In the genomic region with DNA sequence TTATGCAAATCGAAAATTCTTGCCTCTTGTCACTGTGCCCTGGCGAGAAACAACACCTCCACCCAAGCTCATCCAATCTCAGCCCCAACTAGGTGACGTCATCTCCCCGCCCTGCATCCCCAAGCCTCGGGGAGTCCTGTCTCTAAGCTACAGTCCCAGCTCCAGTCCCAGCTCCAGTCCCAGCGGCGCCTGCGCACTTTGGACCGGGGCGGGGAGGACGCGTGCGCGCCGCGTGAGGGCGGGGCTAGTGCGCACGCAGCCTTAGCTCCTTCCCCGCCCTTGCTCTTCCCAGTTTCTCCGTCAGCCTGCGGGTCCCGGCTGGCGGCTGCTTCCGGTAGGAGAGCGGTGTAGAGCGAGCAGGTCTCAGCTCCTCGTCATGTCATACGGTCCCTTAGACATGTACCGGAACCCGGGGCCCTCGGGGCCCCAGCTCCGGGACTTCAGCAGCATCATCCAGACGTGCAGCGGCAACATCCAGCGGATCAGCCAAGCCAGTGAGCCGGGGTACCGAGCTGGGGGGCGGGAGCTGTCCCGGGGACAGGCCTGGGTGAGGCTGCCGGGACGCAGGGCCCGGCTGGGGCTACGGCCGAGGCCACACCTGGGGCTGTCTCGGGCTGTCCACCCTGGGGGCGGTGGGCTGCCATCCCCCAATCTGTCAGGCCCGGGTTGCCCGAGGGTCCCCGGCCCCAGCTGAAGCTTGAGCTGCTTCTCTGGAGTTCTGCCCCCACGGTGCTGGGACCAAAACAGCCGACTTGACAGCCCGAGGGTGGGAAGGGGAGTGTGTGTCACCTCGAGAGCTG, we compare ENCODE assay signal across 8 cellular contexts. TPM values are rescaled to one million over a fixed set of nuclear protein-coding genes. Genes with fewer than 3 reads are reported as not detected.
DNase-seq lines count a peak whose midpoint lies in the region; ATAC-seq and TF ChIP-seq lines count a peak whose summit lies in the region.

A gene (plus strand): TSS at position 288 of the 800 bp plus-strand sequence. CDS start 89 bp downstream, at position 377.

- DNase-seq in Calu3: peak; percentile 95
- DNase-seq in activated CD8-positive, alpha-beta memory T cell treated with anti-CD3 and anti-CD28 coated beads, Interleukin-2, amount 50 U/mL, for 4 hours: peak; percentile 97
- DNase-seq in stimulated activated CD8-positive, alpha-beta memory T cell treated with anti-CD3 and anti-CD28 coated beads, Interleukin-15, amount 100 ng/mL, for 4 hours (ENCODE audit: low read depth in 2 of 2): peak; percentile 95 to 98

- H3K36me3 ChIP-seq in HUES64 (ENCODE audit: insufficient read depth, low read length) (no peaks in the 10 kb centered on the region), OCI-LY1 (ENCODE audit: insufficient read depth, low read length) (peaks cover 10% of the 10 kb centered on the region; the same call in 1 of the 2 replicates), mesodermal cell (ENCODE audit: control insufficient read depth, insufficient read depth, low read length) (peaks cover 3% of the 10 kb centered on the region)

- no peaks in the 10 kb centered on the region for H3K4me1 Mint-ChIP-seq in Calu3 (ENCODE audit: low read depth, unreplicated experiment)

- peak within 1 kb of the TSS; percentile 80 for H3K27ac Mint-ChIP-seq in Calu3 (ENCODE audit: unreplicated experiment)

- ATAC-seq in GM21447 (IDR thresholded peaks at IDR 0.05; ENCODE audit: unreplicated experiment): peak; percentile 96

- peaks cover 26% of the 10 kb centered on the region for H3K79me2 ChIP-seq in OCI-LY1 (ENCODE audit: insufficient read depth, low read length)

- peak within 1 kb of the TSS; percentile 84 for H3K4me3 Mint-ChIP-seq in Calu3 (ENCODE audit: low read depth, unreplicated experiment)

- H3K4me3 ChIP-seq in HUES64 (ENCODE audit: low read length) (peak within 1 kb of the TSS; percentile 83), OCI-LY1 (ENCODE audit: low read depth, low read length, poor library complexity, severe bottlenecking) (peak within 1 kb of the TSS; percentile 90), mesodermal cell (ENCODE audit: extremely low read depth, insufficient read depth, low read length, poor library complexity, severe bottlenecking) (peak within 1 kb of the TSS; percentile 87)

- WGBS in HUES64: under 1% methylated on average over 53 of the region's 54 CpGs
- WGBS in mesodermal cell (ENCODE audit: insufficient coverage in 2 of 2), 2 experiments: 0% methylated on average over 30 to 35 of the region's 54 CpGs

- H2AFZ ChIP-seq in OCI-LY1 (ENCODE audit: low read length): peak within 1 kb of the TSS; percentile 98

- in situ Hi-C loops in endometrial microvascular endothelial cells (cut with HindIII; ENCODE audit: inconsistent ontology term, low pct_unique_long_range_greater_than_20kb, low sequenced_read_pairs): no loop called here

- CTCF ChIA-PET in Calu3 (lab: Charles Lee): interaction anchor here (0.6 to 1.8 kb wide), 7 partner anchors 48 to 315 kb away, joined by 3 to 6 read pairs (median 3); a partner anchor contains a TSS

- BruUV-seq in Calu3 (replicated peaks; lab: Mats Ljungman, UMichigan): no TSS peak

- no peaks in the 10 kb centered on the region for H3K9me3 Mint-ChIP-seq in Calu3 (ENCODE audit: low read depth, unreplicated experiment)

- H3K27me3 ChIP-seq in HUES64 (ENCODE audit: insufficient read depth, low read length) (no peaks in the 10 kb centered on the region), OCI-LY1 (ENCODE audit: insufficient read depth, low read length) (no peaks in the 10 kb centered on the region)

- H3K36me3 Mint-ChIP-seq in Calu3 (ENCODE audit: insufficient read depth, unreplicated experiment): peaks cover 18% of the 10 kb centered on the region

- H3K27me3 Mint-ChIP-seq in Calu3 (ENCODE audit: unreplicated experiment): no peaks in the 10 kb centered on the region

- H3K4me1 ChIP-seq in HUES64 (ENCODE audit: insufficient read depth, low read length) (peaks cover 10% of the 10 kb centered on the region; the same call in 1 of the 2 replicates), OCI-LY1 (ENCODE audit: insufficient read depth, low read length, severe bottlenecking) (peaks cover 20% of the 10 kb centered on the region), mesodermal cell (ENCODE audit: control insufficient read depth, insufficient read depth, low read length, poor library complexity, severe bottlenecking) (peaks cover 9% of the 10 kb centered on the region)

- no peaks in the 10 kb centered on the region for H3F3A ChIP-seq in OCI-LY1 (ENCODE audit: insufficient read depth, low read length)

- peak within 1 kb of the TSS; percentile 69 for H3K4me2 ChIP-seq in OCI-LY1 (ENCODE audit: low read length)

- H3K27ac ChIP-seq in HUES64 (ENCODE audit: low read depth, low read length) (peak within 1 kb of the TSS; percentile 29; the same call in 1 of the 2 replicates), OCI-LY1 (ENCODE audit: low read depth, low read length, poor library complexity, severe bottlenecking) (peak within 1 kb of the TSS; percentile 56), mesodermal cell (ENCODE audit: low read depth, low read length, severe bottlenecking) (peak within 1 kb of the TSS; percentile 76)

- no peaks in the 10 kb centered on the region for H3K9me3 ChIP-seq in HUES64 (ENCODE audit: insufficient read depth, low read depth, low read length)
- no peaks in the 10 kb centered on the region for H3K9me3 ChIP-seq in OCI-LY1 (ENCODE audit: low read length)
- H3K9me3 ChIP-seq in mesodermal cell (ENCODE audit: control insufficient read depth, low read length): no peaks in the 10 kb centered on the region

- H3K9ac ChIP-seq in HUES64 (ENCODE audit: low read depth, low read length): peak within 1 kb of the TSS; percentile 64
- H3K9ac ChIP-seq in OCI-LY1 (ENCODE audit: low read length): peak within 1 kb of the TSS; percentile 86

- intact Hi-C loops in Calu3 (cut with micrococcal nuclease; ENCODE audit: unreplicated experiment): no loop called here

- H3K9me2 ChIP-seq in OCI-LY1 (ENCODE audit: low read depth, low read length): no peaks in the 10 kb centered on the region

- H4K20me1 ChIP-seq in OCI-LY1 (ENCODE audit: insufficient read depth, low read length): no peaks in the 10 kb centered on the region

- TF ChIP-seq CTCF in Calu3 (IDR thresholded peaks at IDR 0.05; ENCODE audit: unreplicated experiment) (no peak), OCI-LY1 (IDR thresholded peaks at IDR 0.05; ENCODE audit: low read length) (no peak)

RNA-seq across cellular contexts. Expression of the gene that starts here (rescaled TPM):
- total RNA-seq in Calu3 (2022) (23.4 and 24.2 TPM in 2 replicates), endometrial microvascular endothelial cells (ENCODE audit: inconsistent ontology term) (108 TPM)
- polyA plus RNA-seq in HUES64 (2013, experiment 1 of 2): 8.9 TPM
- 11.3 TPM for polyA plus RNA-seq in HUES64 (2013, experiment 2 of 2)
- 24.2 TPM for polyA plus RNA-seq in mesodermal cell (2013, experiment 1 of 2)
- 25.2 TPM for polyA plus RNA-seq in mesodermal cell (2013, experiment 2 of 2)

Comparison
In these comparisons a context has a peak if more than half of its experiments do, and no peak if none do; other contexts are left out.
1. Peak in every context shown above with its lines: DNase-seq, ATAC-seq, H3K4me3 ChIP-seq and H3K27ac ChIP-seq.